ENCODE assay signal across 9 cellular contexts in genomic region chr7:114539575-114539974, GRCh38.
A peak's percentile ranks its signal among the peaks of the same experiment; 100 is the strongest.
DNase-seq lines count a peak whose midpoint lies in the region; ATAC-seq and TF ChIP-seq lines count a peak whose summit lies in the region.
"Had no signal": no experiment of that assay in that cellular context is flagged by ENCODE, and none has a peak within 500 bp of the region (broad histone marks: within the 10 kb centered on the region; RNA-seq: fewer than 3 reads in every experiment).

No MANE protein-coding gene starts in this region.

- intact Hi-C loops in activated naive CD4-positive, alpha-beta T cell treated with anti-CD3 and anti-CD28 coated beads for 36 hours (cut with micrococcal nuclease): no loop called here
- intact Hi-C loops in lower leg skin (cut with DNase I; ENCODE audit: low total_unique reads): no loop called here

- H3K4me1 Mint-ChIP-seq in progenitor cell of endocrine pancreas (ENCODE audit: low read depth): peaks cover 3% of the 10 kb centered on the region
- no peaks in the 10 kb centered on the region for H3K4me1 Mint-ChIP-seq in activated naive CD4-positive, alpha-beta T cell treated with anti-CD3 and anti-CD28 coated beads for 36 hours (ENCODE audit: low read depth)
- H3K4me1 Mint-ChIP-seq: B cell had no signal

- H3K27me3 Mint-ChIP-seq in progenitor cell of endocrine pancreas: no peaks in the 10 kb centered on the region
- no peaks in the 10 kb centered on the region for H3K27me3 Mint-ChIP-seq in activated naive CD4-positive, alpha-beta T cell treated with anti-CD3 and anti-CD28 coated beads for 36 hours (ENCODE audit: low read depth)
- H3K27me3 Mint-ChIP-seq: B cell had no signal

- no peak overlapping the region for H3K4me3 ChIP-seq in lower leg skin (ENCODE audit: low read depth, poor library complexity, severe bottlenecking)

- TF ChIP-seq CTCF in progenitor cell of endocrine pancreas (IDR thresholded peaks at IDR 0.05; ENCODE audit: unreplicated experiment): peak; percentile 44
- no peak for TF ChIP-seq CTCF in lower leg skin (IDR thresholded peaks at IDR 0.05)

- ATAC-seq in HG03135 (IDR thresholded peaks at IDR 0.05; ENCODE audit: unreplicated experiment): no peak

- H3K9me3 Mint-ChIP-seq in progenitor cell of endocrine pancreas (ENCODE audit: low read depth): no peaks in the 10 kb centered on the region
- H3K9me3 Mint-ChIP-seq in activated naive CD4-positive, alpha-beta T cell treated with anti-CD3 and anti-CD28 coated beads for 36 hours: no peaks in the 10 kb centered on the region

- CTCF ChIA-PET in activated naive CD4-positive, alpha-beta T cell treated with anti-CD3 and anti-CD28 coated beads for 36 hours (lab: Charles Lee): interaction anchor here (0.6 kb wide), 1 partner anchor 187 kb away, joined by 3 read pairs; no protein-coding TSS in a partner anchor

- DNase-seq in NCI-H345 (lab: John Stamatoyannopoulos, UW): peak; percentile 24
- DNase-seq in NCI-H345 treated with DMSO at 0.1 percent for 48 hours (lab: John Stamatoyannopoulos, UW; ENCODE audit: unreplicated experiment): no peak
- DNase-seq in NCI-H460 (ENCODE audit: extremely low read depth, low read depth): peak; percentile 12
- DNase-seq in dermis microvascular lymphatic vessel endothelial cell (ENCODE audit: low read depth in 2 of 2): peak; percentile 56 to 66
- DNase-seq in progenitor cell of endocrine pancreas (ENCODE audit: low spot score, unreplicated experiment): no peak
- DNase-seq in activated naive CD4-positive, alpha-beta T cell treated with anti-CD3 and anti-CD28 coated beads for 36 hours: no peak
- no peak for DNase-seq in lower leg skin (ENCODE audit: low spot score in 2 of 2)

- no peaks in the 10 kb centered on the region for H3K36me3 Mint-ChIP-seq in progenitor cell of endocrine pancreas (ENCODE audit: insufficient read depth)
- no peaks in the 10 kb centered on the region for H3K36me3 Mint-ChIP-seq in activated naive CD4-positive, alpha-beta T cell treated with anti-CD3 and anti-CD28 coated beads for 36 hours (ENCODE audit: low read depth)

- H3K27ac Mint-ChIP-seq in progenitor cell of endocrine pancreas: no peak overlapping the region
- H3K27ac Mint-ChIP-seq in activated naive CD4-positive, alpha-beta T cell treated with anti-CD3 and anti-CD28 coated beads for 36 hours: no peak overlapping the region
- H3K27ac Mint-ChIP-seq: B cell had no signal

- no peak overlapping the region for H3K4me3 Mint-ChIP-seq in progenitor cell of endocrine pancreas (ENCODE audit: low read depth)
- H3K4me3 Mint-ChIP-seq in activated naive CD4-positive, alpha-beta T cell treated with anti-CD3 and anti-CD28 coated beads for 36 hours: no peak overlapping the region
- H3K4me3 Mint-ChIP-seq: B cell had no signal

- no peak for TF ChIP-seq POLR2A in lower leg skin (IDR thresholded peaks at IDR 0.05)

Comparison
In these comparisons a context has a peak if more than half of its experiments do, and no peak if none do; other contexts are left out.
1. DNase-seq: peak in NCI-H345 (single experiment), NCI-H460 (single experiment) and dermis microvascular lymphatic vessel endothelial cell (2 of 2); none in NCI-H345 treated with DMSO at 0.1 percent for 48 hours (single experiment), progenitor cell of endocrine pancreas (single experiment), activated naive CD4-positive, alpha-beta T cell treated with anti-CD3 and anti-CD28 coated beads for 36 hours (single experiment) and lower leg skin (0 of 2).